In the genomic region with DNA sequence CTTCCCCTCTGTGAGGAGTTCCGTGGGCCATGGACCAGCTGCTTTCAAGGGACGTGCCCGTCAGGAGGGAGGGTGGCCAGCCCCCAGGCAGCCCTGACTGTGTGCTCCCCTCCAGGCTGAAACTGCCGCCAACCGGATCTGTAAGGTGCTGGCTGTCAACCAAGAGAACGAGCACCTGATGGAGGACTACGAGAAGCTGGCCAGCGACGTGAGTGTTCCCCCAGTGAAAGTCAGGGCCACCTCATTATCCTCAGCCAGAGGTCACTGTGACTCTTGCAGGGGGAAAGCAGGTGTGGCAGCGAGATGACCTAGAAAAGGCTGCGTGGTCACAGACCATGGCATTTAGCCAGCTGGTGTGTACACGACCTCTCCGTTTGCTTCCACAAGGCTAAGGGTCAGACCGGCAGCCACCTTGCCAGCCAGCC, we compare ENCODE assay signal across 16 cellular contexts. TPM values are rescaled to one million over a fixed set of nuclear protein-coding genes. Genes with fewer than 3 reads are reported as not detected.
A peak's percentile ranks its signal among the peaks of the same experiment; 100 is the strongest.
DNase-seq lines count a peak whose midpoint lies in the region; ATAC-seq and TF ChIP-seq lines count a peak whose summit lies in the region.
"Had no signal": no experiment of that assay in that cellular context is flagged by ENCODE, and none has a peak within 500 bp of the region (broad histone marks: within the 10 kb centered on the region; RNA-seq: fewer than 3 reads in every experiment).

No MANE protein-coding gene starts in this region.

- H3K27ac ChIP-seq in coronary artery = peak overlapping the region; percentile 51 to 91
- peak overlapping the region; percentile 34 to 76 (median 61) for H3K27ac ChIP-seq in right lobe of liver
- peak overlapping the region; percentile 75 for H3K27ac ChIP-seq in substantia nigra (ENCODE audit: low read depth, low read length, poor library complexity, severe bottlenecking)

- CTCF ChIA-PET in activated naive CD4-positive, alpha-beta T cell treated with anti-CD3 and anti-CD28 coated beads for 36 hours (lab: Charles Lee) = interaction anchor here (0.6 kb wide), 1 partner anchor 94 kb away, joined by 3 read pairs; no protein-coding TSS in a partner anchor

- peaks cover 8% of the 10 kb centered on the region for H3K4me1 Mint-ChIP-seq in progenitor cell of endocrine pancreas (ENCODE audit: low read depth)
- no peaks in the 10 kb centered on the region for H3K4me1 Mint-ChIP-seq in activated naive CD4-positive, alpha-beta T cell treated with anti-CD3 and anti-CD28 coated beads for 36 hours (ENCODE audit: low read depth)
- H3K4me1 Mint-ChIP-seq: activated CD8-positive, alpha-beta memory T cell treated with anti-CD3 and anti-CD28 coated beads, Interleukin-2, amount 10 ng/mL, durations not matched to agents 7 days and 5 days; naive thymus-derived CD8-positive, alpha-beta T cell had no signal

- no peaks in the 10 kb centered on the region for H3K9me3 Mint-ChIP-seq in progenitor cell of endocrine pancreas (ENCODE audit: low read depth)
- no peaks in the 10 kb centered on the region for H3K9me3 Mint-ChIP-seq in activated naive CD4-positive, alpha-beta T cell treated with anti-CD3 and anti-CD28 coated beads for 36 hours
- H3K9me3 Mint-ChIP-seq: naive thymus-derived CD8-positive, alpha-beta T cell had no signal

- H3K27me3 ChIP-seq in right lobe of liver = no peaks in the 10 kb centered on the region
- H3K27me3 ChIP-seq: Peyer's patch had no signal

- peaks cover 0 to 51% (median 23%) of the 10 kb centered on the region in 4 donors for H3K4me1 ChIP-seq in right lobe of liver
- H3K4me1 ChIP-seq: HAP-1 had no signal

- peaks cover 23% of the 10 kb centered on the region for H3K36me3 Mint-ChIP-seq in progenitor cell of endocrine pancreas (ENCODE audit: insufficient read depth)
- peaks cover 11% of the 10 kb centered on the region for H3K36me3 Mint-ChIP-seq in activated naive CD4-positive, alpha-beta T cell treated with anti-CD3 and anti-CD28 coated beads for 36 hours (ENCODE audit: low read depth)

- 60% methylated on average over 1 of the region's 14 CpGs for WGBS in right lobe of liver (ENCODE audit: insufficient coverage, low coverage, low lambda C conversion rate, missing lambda C conversion rate)

- H3K27me3 Mint-ChIP-seq in progenitor cell of endocrine pancreas = no peaks in the 10 kb centered on the region
- no peaks in the 10 kb centered on the region for H3K27me3 Mint-ChIP-seq in activated naive CD4-positive, alpha-beta T cell treated with anti-CD3 and anti-CD28 coated beads for 36 hours (ENCODE audit: low read depth)
- H3K27me3 Mint-ChIP-seq: activated CD8-positive, alpha-beta memory T cell treated with anti-CD3 and anti-CD28 coated beads, Interleukin-2, amount 10 ng/mL, durations not matched to agents 7 days and 5 days; naive thymus-derived CD8-positive, alpha-beta T cell had no signal

- no peak overlapping the region for H3K27ac Mint-ChIP-seq in progenitor cell of endocrine pancreas
- no peak overlapping the region for H3K27ac Mint-ChIP-seq in activated naive CD4-positive, alpha-beta T cell treated with anti-CD3 and anti-CD28 coated beads for 36 hours
- H3K27ac Mint-ChIP-seq: activated CD8-positive, alpha-beta memory T cell treated with anti-CD3 and anti-CD28 coated beads, Interleukin-2, amount 10 ng/mL, durations not matched to agents 7 days and 5 days had no signal

- no peak overlapping the region for H3K4me3 Mint-ChIP-seq in progenitor cell of endocrine pancreas (ENCODE audit: low read depth)
- H3K4me3 Mint-ChIP-seq in activated naive CD4-positive, alpha-beta T cell treated with anti-CD3 and anti-CD28 coated beads for 36 hours = no peak overlapping the region
- H3K4me3 Mint-ChIP-seq: activated CD8-positive, alpha-beta memory T cell treated with anti-CD3 and anti-CD28 coated beads, Interleukin-2, amount 10 ng/mL, durations not matched to agents 7 days and 5 days; naive thymus-derived CD8-positive, alpha-beta T cell had no signal

- TF ChIP-seq CTCF in coronary artery (IDR thresholded peaks at IDR 0.05) (no peak), right lobe of liver (IDR thresholded peaks at IDR 0.05) (peak in 2 of 4 donors; percentile 14 to 21), progenitor cell of endocrine pancreas (IDR thresholded peaks at IDR 0.05; ENCODE audit: unreplicated experiment) (no peak)

- intact Hi-C loops in right lobe of liver (cut with DNase I) = no loop called here
- intact Hi-C loops in activated naive CD4-positive, alpha-beta T cell treated with anti-CD3 and anti-CD28 coated beads for 36 hours (cut with micrococcal nuclease) = no loop called here

- H3K36me3 ChIP-seq in right lobe of liver = peaks cover 0 to 61% (median 38%) of the 10 kb centered on the region in 4 donors

- no peak for TF ChIP-seq POLR2A in right lobe of liver (IDR thresholded peaks at IDR 0.05)

- ATAC-seq in right lobe of liver = peak; percentile 44 to 68 (median 55)
- ATAC-seq: activated CD8-positive, alpha-beta memory T cell treated with anti-CD3 and anti-CD28 coated beads, Interleukin-2, amount 10 ng/mL, durations not matched to agents 7 days and 5 days; naive thymus-derived CD8-positive, alpha-beta T cell; stimulated activated naive CD8-positive, alpha-beta T cell treated with anti-CD3 and anti-CD28 coated beads, Interleukin-15, Interleukin-2, amounts not matched to agents 100 U/mL and 50 U/mL, for 24 hours had no signal

- H3K4me3 ChIP-seq in coronary artery (no peak overlapping the region), right lobe of liver (no peak overlapping the region)
- H3K4me3 ChIP-seq: HAP-1, Peyer's patch had no signal

- DNase-seq in NCI-H2196 treated with DMSO at 0.1 percent for 48 hours (lab: John Stamatoyannopoulos, UW; ENCODE audit: unreplicated experiment) (peak; percentile 15), coronary artery (ENCODE audit: low spot score) (no peak), right lobe of liver (peak; percentile 78 to 91 (median 89)), substantia nigra (lab: John Stamatoyannopoulos, UW) (peak in 1 of 49 donors; percentile 97), progenitor cell of endocrine pancreas (ENCODE audit: low spot score, unreplicated experiment) (no peak), DMS79 treated with DMSO at 0.1 percent for 48 hours (lab: John Stamatoyannopoulos, UW) (no peak)
- DNase-seq in activated naive CD4-positive, alpha-beta T cell treated with anti-CD3 and anti-CD28 coated beads for 36 hours = no peak
- DNase-seq in stimulated activated CD4-positive, alpha-beta T cell treated with anti-CD3 and anti-CD28 coated beads, Interleukin-2, amount 100 ng/mL, for 48 hours = no peak
- DNase-seq: activated CD8-positive, alpha-beta memory T cell treated with anti-CD3 and anti-CD28 coated beads, Interleukin-2, amount 10 ng/mL, durations not matched to agents 7 days and 5 days; DMS79; kidney glomerular epithelial cell; naive thymus-derived CD8-positive, alpha-beta T cell; Peyer's patch; stimulated activated naive CD8-positive, alpha-beta T cell treated with anti-CD3 and anti-CD28 coated beads, Interleukin-15, Interleukin-2, amounts not matched to agents 100 U/mL and 50 U/mL, for 24 hours had no signal

- H3K9me3 ChIP-seq in right lobe of liver = no peaks in the 10 kb centered on the region
- H3K9me3 ChIP-seq: HAP-1, Peyer's patch had no signal

RNA-seq across cellular contexts. Expression of a gene that starts 29.9 kb away (rescaled TPM):
- total RNA-seq in right lobe of liver (10 to 100 TPM in 3 of 6 experiments, 1 to 10 TPM in 3; 2.2 to 45.3 (median 16.3) TPM), progenitor cell of endocrine pancreas (4.1 and 5.0 TPM in 2 replicates)
- total RNA-seq in activated naive CD4-positive, alpha-beta T cell treated with anti-CD3 and anti-CD28 coated beads for 36 hours = 1 to 10 TPM; 1.9 to 2.2 TPM

RNA-seq across cellular contexts. Expression of a gene that starts 59.0 kb away (rescaled TPM):
- total RNA-seq in right lobe of liver (not detected), progenitor cell of endocrine pancreas (0.91 TPM in 1 of 2 replicates, not detected in the other)
- not detected for total RNA-seq in activated naive CD4-positive, alpha-beta T cell treated with anti-CD3 and anti-CD28 coated beads for 36 hours
- total RNA-seq: activated CD8-positive, alpha-beta memory T cell treated with anti-CD3 and anti-CD28 coated beads, Interleukin-2, amount 10 ng/mL, durations not matched to agents 7 days and 5 days; naive thymus-derived CD8-positive, alpha-beta T cell; NCI-H460; Peyer's patch had no signal

Comparison
In these comparisons a context has a peak if more than half of its experiments do, and no peak if none do; other contexts are left out.
1. DNase-seq: peak in NCI-H2196 treated with DMSO at 0.1 percent for 48 hours (single experiment) and right lobe of liver (3 of 3); none in coronary artery (single experiment), progenitor cell of endocrine pancreas (single experiment), activated naive CD4-positive, alpha-beta T cell treated with anti-CD3 and anti-CD28 coated beads for 36 hours (single experiment), stimulated activated CD4-positive, alpha-beta T cell treated with anti-CD3 and anti-CD28 coated beads, Interleukin-2, amount 100 ng/mL, for 48 hours (0 of 2) and DMS79 treated with DMSO at 0.1 percent for 48 hours (single experiment).
2. Peak in every context shown above with its lines, with median percentiles within 50 percentile points of each other: H3K27ac ChIP-seq.